In the genomic region with DNA sequence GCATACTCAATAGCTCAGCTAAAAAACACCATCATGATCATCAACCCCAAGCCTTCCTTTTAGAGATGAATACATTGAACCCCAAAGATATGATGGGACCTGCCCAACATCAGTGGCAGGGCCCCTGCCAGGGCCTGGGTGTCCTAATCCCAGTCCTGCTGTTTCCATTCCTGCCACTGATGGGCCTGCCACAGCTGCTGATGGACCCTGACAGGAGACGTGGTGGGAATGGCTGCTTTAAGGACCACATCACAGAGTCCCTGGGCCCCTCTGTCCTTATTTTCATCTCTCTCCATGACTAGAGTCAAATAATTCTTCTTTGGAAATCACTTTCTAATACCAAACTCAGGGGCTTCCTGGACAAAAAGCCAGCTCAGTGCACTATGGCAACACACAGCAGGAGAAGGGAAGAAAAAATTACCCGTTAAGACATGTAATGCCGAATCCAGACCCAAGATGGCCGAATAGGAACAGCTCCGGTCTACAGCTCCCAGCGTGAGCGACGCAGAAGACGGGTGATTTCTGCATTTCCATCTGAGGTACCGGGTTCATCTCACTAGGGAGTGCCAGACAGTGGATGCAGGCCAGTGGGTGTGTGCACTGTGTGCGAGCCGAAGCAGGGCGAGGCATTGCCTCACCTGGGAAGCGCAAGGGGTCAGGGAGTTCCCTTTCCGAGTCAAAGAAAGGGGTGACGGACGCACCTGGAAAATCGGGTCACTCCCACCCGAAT, we compare ENCODE assay signal across 7 cellular contexts.
DNase-seq lines count a peak whose midpoint lies in the region; TF ChIP-seq lines count a peak whose summit lies in the region.
"Not testable (repeated sequence)": the region's sequence is repeated elsewhere in the genome, so short reads cannot be mapped to it uniquely, and the experiment has no call there.

No MANE protein-coding gene starts in this region.

- H3K4me3 ChIP-seq in H7 (ENCODE audit: insufficient read depth, low read depth, low read length): peak overlapping the region; percentile 23
- peak overlapping the region; percentile 13 for H3K4me3 ChIP-seq in epithelial cell of esophagus (ENCODE audit: low read length)
- H3K4me3 ChIP-seq in iPS-15b (ENCODE audit: low read depth, low read length): peak overlapping the region; percentile 30

- peak overlapping the region in 2 of 3 experiments; percentile 14 to 20 for H3K4me3 Mint-ChIP-seq in nephron

- H3K27ac Mint-ChIP-seq in nephron: peak overlapping the region; percentile 33 to 70 (median 52)

- not testable (repeated sequence) for TF ChIP-seq CTCF in epithelial cell of esophagus (IDR thresholded peaks at IDR 0.05; ENCODE audit: insufficient read depth, low read depth, low read length, missing control alignments); nephron (IDR thresholded peaks at IDR 0.05; ENCODE audit: unreplicated experiment in 3 of 3)

- H3K36me3 Mint-ChIP-seq in nephron (ENCODE audit: low read depth): not testable (repeated sequence)

- not testable (repeated sequence) for H3K4me1 Mint-ChIP-seq in nephron

- not testable (repeated sequence) for H3K27me3 Mint-ChIP-seq in nephron (ENCODE audit: low read depth)

- not testable (repeated sequence) for H3K9ac ChIP-seq in iPS-15b (ENCODE audit: low read depth, low read length)

- not testable (repeated sequence) for H3K9me3 ChIP-seq in iPS-15b (ENCODE audit: control insufficient read depth, insufficient read depth, low read length)

- H3K36me3 ChIP-seq in H7 (replicated peaks; ENCODE audit: control insufficient read depth, insufficient read depth, low read length); iPS-15b (ENCODE audit: control insufficient read depth, insufficient read depth, low read length): not testable (repeated sequence)

- peaks cover 22% of the 10 kb centered on the region for H3K9me3 Mint-ChIP-seq in nephron

- not testable (repeated sequence) for DNase-seq in H7; epithelial cell of esophagus (ENCODE audit: low read depth)
- peak; percentile 1 for DNase-seq in NCI-H146 treated with DMSO at 0.1 percent for 48 hours (lab: John Stamatoyannopoulos, UW; ENCODE audit: unreplicated experiment)
- DNase-seq in NCI-H526 (lab: John Stamatoyannopoulos, UW): peak; percentile 50 to 56
- DNase-seq in SHP77 treated with DMSO at 0.1 percent for 48 hours (lab: John Stamatoyannopoulos, UW): peak; percentile 19

- H3K4me1 ChIP-seq in iPS-15b (ENCODE audit: control insufficient read depth, insufficient read depth, low read length): not testable (repeated sequence)

- H3K27me3 ChIP-seq in H7 (ENCODE audit: control insufficient read depth, insufficient read depth, low read length); iPS-15b (ENCODE audit: control insufficient read depth, insufficient read depth, low read length): not testable (repeated sequence)
